2 cellular contexts compared by ENCODE assay signal in genomic region chr12:65534105-65534841, GRCh38.
TF ChIP-seq lines count a peak whose summit lies in the region.

No MANE protein-coding gene starts in this region.

TF ChIP-seq in SK-N-SH, 30 proteins besides CTCF, POLR2A, EP300 and RAD21 (continued from another document):
- TF ChIP-seq GATA2 (CRISPR knock-in tag; IDR thresholded peaks at IDR 0.05) = no peak
- TF ChIP-seq TEAD4 (IDR thresholded peaks at IDR 0.05; ENCODE audit: borderline replicate concordance, insufficient read depth) = no peak

TF ChIP-seq in SK-N-SH treated with all-trans-retinoic acid at 6 μM for 48 hours, 23 proteins besides CTCF, POLR2A, EP300 and RAD21 (continued from another document):
- TF ChIP-seq CREB5 (CRISPR knock-in tag; IDR thresholded peaks at IDR 0.05; ENCODE audit: low read depth) = no peak
- no peak for TF ChIP-seq CSRNP3 (CRISPR knock-in tag; IDR thresholded peaks at IDR 0.05)
- TF ChIP-seq ESRRG (CRISPR knock-in tag; IDR thresholded peaks at IDR 0.05) = no peak
- no peak for TF ChIP-seq ISL1 (CRISPR knock-in tag; IDR thresholded peaks at IDR 0.05)
- TF ChIP-seq PPARA (CRISPR knock-in tag; IDR thresholded peaks at IDR 0.05; ENCODE audit: borderline replicate concordance) = no peak
- no peak for TF ChIP-seq ZFP3 (CRISPR knock-in tag; IDR thresholded peaks at IDR 0.05)
- no peak for TF ChIP-seq ARNTL (CRISPR knock-in tag; IDR thresholded peaks at IDR 0.05; ENCODE audit: borderline replicate concordance, low read depth)
- TF ChIP-seq ZNF70 (CRISPR knock-in tag; IDR thresholded peaks at IDR 0.05) = no peak
